ENCODE assay signal across 9 cellular contexts in the genomic region with DNA sequence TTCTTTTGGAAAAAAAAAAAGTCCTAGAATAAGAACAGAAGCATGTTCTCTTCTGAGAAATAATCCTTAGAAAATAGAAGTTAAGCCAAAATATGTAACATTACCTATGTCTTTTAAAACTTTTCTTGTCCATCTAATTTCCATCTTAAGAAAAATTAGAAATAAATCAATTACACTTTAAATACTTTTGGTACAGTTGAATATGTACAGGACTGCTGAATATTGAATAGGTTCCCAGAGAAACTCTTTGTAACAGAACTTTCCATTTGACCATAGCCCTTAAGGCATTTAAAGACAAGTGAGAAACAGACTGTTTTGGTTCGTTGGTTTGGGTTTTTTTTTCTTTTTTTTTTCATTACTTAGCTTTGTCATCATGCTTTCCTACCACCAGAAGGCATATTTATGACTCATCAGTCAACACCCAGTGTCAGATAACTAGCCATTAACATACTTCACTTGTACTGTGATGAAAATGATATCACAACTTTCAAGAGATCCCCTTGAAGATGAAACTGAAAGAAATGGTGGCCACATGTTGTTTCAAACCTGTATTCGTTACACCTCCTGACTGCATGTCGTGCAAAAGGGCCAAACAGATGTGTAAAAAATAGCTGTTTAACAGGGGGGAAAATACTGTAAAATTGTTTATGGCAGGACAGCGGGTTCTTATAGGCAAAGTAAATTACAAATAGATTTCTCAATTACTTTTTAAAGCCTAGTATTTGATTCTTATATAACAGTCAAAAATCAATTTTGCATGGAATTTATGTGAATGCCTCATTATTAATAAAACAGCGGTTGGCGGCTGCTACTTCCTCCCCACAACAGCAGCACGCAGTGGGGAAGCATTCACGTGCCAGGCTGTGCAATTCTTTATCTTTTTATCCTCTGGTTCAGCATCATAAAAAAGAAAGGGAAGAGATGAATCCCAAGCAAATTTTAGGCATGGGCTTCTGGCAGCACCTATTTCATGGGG.
A peak's percentile ranks its signal among the peaks of the same experiment; 100 is the strongest.
DNase-seq lines count a peak whose midpoint lies in the region; ATAC-seq, FAIRE-seq and TF ChIP-seq lines count a peak whose summit lies in the region.
"Had no signal": no experiment of that assay in that cellular context is flagged by ENCODE, and none has a peak within 500 bp of the region (broad histone marks: within the 10 kb centered on the region; RNA-seq: fewer than 3 reads in every experiment).

No MANE protein-coding gene starts in this region.

- peak overlapping the region; percentile 48 for H3K4me2 ChIP-seq in skeletal muscle satellite cell (ENCODE audit: low read length)

- WGBS in esophagus muscularis mucosa: 78% methylated on average over 8 of the region's 8 CpGs

- intact Hi-C loops in esophagus muscularis mucosa (cut with DNase I): no loop called here

- H3K4me3 ChIP-seq in astrocyte of the cerebellum (ENCODE audit: low read depth, low read length) (no peak overlapping the region), skeletal muscle satellite cell (ENCODE audit: low read length) (peak overlapping the region; percentile 21), esophagus muscularis mucosa (no peak overlapping the region)

- H3K4me1 ChIP-seq in skeletal muscle satellite cell (ENCODE audit: control insufficient read depth, insufficient read depth, low read length) (no peaks in the 10 kb centered on the region), esophagus muscularis mucosa (no peaks in the 10 kb centered on the region)

- H3K27ac ChIP-seq in esophagus muscularis mucosa (replicated peaks in 1 of 4): no peak overlapping the region

- peak; percentile 25 for DNase-seq in activated CD4-positive, alpha-beta T cell treated with anti-CD3 and anti-CD28 coated beads for 48 hours
- DNase-seq in activated CD4-positive, alpha-beta T cell treated with anti-CD3 and anti-CD28 coated beads for 1 hour: no peak
- DNase-seq in HTR-8/SVneo (ENCODE audit: insufficient read length, low spot score) (no peak), astrocyte of the cerebellum (ENCODE audit: low read depth) (peak; percentile 2), esophagus muscularis mucosa (ENCODE audit: extremely low spot score) (no peak), D341Med (ENCODE audit: low spot score) (no peak)
- DNase-seq: DND-41 had no signal

- H3K27me3 ChIP-seq in skeletal muscle satellite cell (ENCODE audit: control insufficient read depth, insufficient read depth, low read length): no peaks in the 10 kb centered on the region
- H3K27me3 ChIP-seq in esophagus muscularis mucosa: no peaks in the 10 kb centered on the region

- H3K9ac ChIP-seq in skeletal muscle satellite cell (ENCODE audit: low read depth, low read length): no peak overlapping the region

- TF ChIP-seq CTCF in astrocyte of the cerebellum (IDR thresholded peaks at IDR 0.05; ENCODE audit: low read depth, low read length, missing control alignments) (no peak), esophagus muscularis mucosa (IDR thresholded peaks at IDR 0.05) (no peak)

- no peak for TF ChIP-seq POLR2A in esophagus muscularis mucosa (IDR thresholded peaks at IDR 0.05; ENCODE audit: low read depth)

- no peaks in the 10 kb centered on the region for H3K36me3 ChIP-seq in skeletal muscle satellite cell (ENCODE audit: insufficient read depth, low read length)
- H3K36me3 ChIP-seq in esophagus muscularis mucosa: no peaks in the 10 kb centered on the region

- FAIRE-seq in HTR-8/SVneo (lab: Jason Lieb, UNC): peak; percentile 77

- no peak for TF ChIP-seq EP300 in esophagus muscularis mucosa (IDR thresholded peaks at IDR 0.05)

- in situ Hi-C loops in astrocyte of the cerebellum (cut with HindIII; ENCODE audit: low sequenced_read_pairs): no loop called here

- H3K9me3 ChIP-seq in skeletal muscle satellite cell (replicated peaks; ENCODE audit: low read length): no peaks in the 10 kb centered on the region
- H3K9me3 ChIP-seq in esophagus muscularis mucosa: peaks cover 0 to under 1% (median 0%) of the 10 kb centered on the region in 4 donors

- peak; percentile 98 for ATAC-seq in GM21619 (IDR thresholded peaks at IDR 0.05; ENCODE audit: unreplicated experiment)

Comparison
In these comparisons a context has a peak if more than half of its experiments do, and no peak if none do; other contexts are left out.
1. DNase-seq: peak in activated CD4-positive, alpha-beta T cell treated with anti-CD3 and anti-CD28 coated beads for 48 hours (single experiment) and astrocyte of the cerebellum (single experiment); none in activated CD4-positive, alpha-beta T cell treated with anti-CD3 and anti-CD28 coated beads for 1 hour (single experiment), HTR-8/SVneo (single experiment), esophagus muscularis mucosa (single experiment) and D341Med (single experiment).